28 cellular contexts compared by ENCODE assay signal in the genomic region with DNA sequence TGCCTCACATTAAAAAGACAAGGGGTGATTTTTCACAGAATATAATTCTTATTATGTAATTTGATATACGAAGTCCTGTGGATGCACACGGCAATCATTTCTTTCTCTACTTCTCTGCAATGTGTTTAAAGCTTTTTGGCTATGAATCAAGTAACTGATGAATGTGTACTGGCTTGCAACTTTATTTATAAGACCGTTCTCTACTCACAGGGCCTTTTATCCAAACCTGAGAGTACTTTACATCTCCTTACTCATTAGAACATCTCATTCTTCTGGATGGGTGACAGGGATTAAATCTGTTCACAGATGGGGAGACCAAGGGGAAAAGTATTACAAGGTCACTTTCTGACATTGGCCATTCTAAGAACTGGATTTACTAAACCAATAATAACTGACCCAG.
DNase-seq lines count a peak whose midpoint lies in the region; ATAC-seq, FAIRE-seq and TF ChIP-seq lines count a peak whose summit lies in the region.
"Had no signal": no experiment of that assay in that cellular context is flagged by ENCODE, and none has a peak within 500 bp of the region (broad histone marks: within the 10 kb centered on the region; RNA-seq: fewer than 3 reads in every experiment).

No MANE protein-coding gene starts in this region.

- H3K36me3 Mint-ChIP-seq in MCF 10A (ENCODE audit: insufficient read depth, unreplicated experiment): no peaks in the 10 kb centered on the region
- H3K36me3 Mint-ChIP-seq: activated naive CD4-positive, alpha-beta T cell treated with anti-CD3 and anti-CD28 coated beads, Interleukin-2, amount 10 ng/mL, durations not matched to agents 7 days and 5 days; stimulated activated effector memory CD8-positive, alpha-beta T cell treated with anti-CD3 and anti-CD28 coated beads, Interleukin-12 subunit alpha, Interleukin-12 subunit beta, amount 100 ng/mL, for 72 hours had no signal

- FAIRE-seq in keratinocyte (lab: Jason Lieb, UNC): no peak
- FAIRE-seq: H1 had no signal

- ATAC-seq in HG03097 (IDR thresholded peaks at IDR 0.05; ENCODE audit: low FRiP score, unreplicated experiment) (no peak), HG03571 (IDR thresholded peaks at IDR 0.05; ENCODE audit: unreplicated experiment) (no peak), GM18520 (IDR thresholded peaks at IDR 0.05; ENCODE audit: unreplicated experiment) (no peak)
- ATAC-seq: activated T-cell treated with anti-CD3 and anti-CD28 coated beads, Interleukin-2, amount 50 U/mL, for 72 hours; effector memory CD8-positive, alpha-beta T cell; lower lobe of right lung; stimulated activated effector memory CD8-positive, alpha-beta T cell treated with anti-CD3 and anti-CD28 coated beads, Interleukin-12 subunit alpha, Interleukin-12 subunit beta, amount 100 ng/mL, for 72 hours had no signal

- peak; percentile 4 for DNase-seq in MCF 10A (ENCODE audit: unreplicated experiment)
- no peak for DNase-seq in breast epithelium (ENCODE audit: low spot score in 2 of 2)
- no peak for DNase-seq in PC-9
- peak; percentile 72 for DNase-seq in choroid plexus epithelial cell (ENCODE audit: low read depth)
- DNase-seq in keratinocyte (ENCODE audit: low read depth, low spot score): no peak
- DNase-seq: activated CD4-positive, alpha-beta T cell treated with anti-CD3 and anti-CD28 coated beads for 48 hours; activated naive CD4-positive, alpha-beta T cell treated with anti-CD3 and anti-CD28 coated beads, Interleukin-2, amount 10 ng/mL, durations not matched to agents 7 days and 5 days; activated T-cell treated with anti-CD3 and anti-CD28 coated beads, Interleukin-2, amount 50 U/mL, for 72 hours; anterior cingulate cortex; Calu3; effector memory CD8-positive, alpha-beta T cell; hippocampal formation; lower lobe of right lung; MM.1S; NCI-H1436 treated with DMSO at 0.1 percent for 48 hours; NCI-H526 treated with DMSO at 0.1 percent for 48 hours; OCI-M1; SIG-M5; stimulated activated CD4-positive, alpha-beta T cell treated with anti-CD3 and anti-CD28 coated beads, Interleukin-1b, Interleukin-23, amount 100 ng/mL, for 48 hours had no signal

- POLR2A ChIA-PET in MCF 10A (lab: Yijun Ruan, JAX): interaction anchor here (1.1 kb wide), 1 partner anchor 45 kb away, joined by 4 read pairs; no protein-coding TSS in a partner anchor
- POLR2A ChIA-PET in PC-9 (lab: Charles Lee; ENCODE audit: unreplicated experiment): no interaction called here

- H3K27ac Mint-ChIP-seq in MCF 10A (ENCODE audit: low read depth, unreplicated experiment): no peak overlapping the region
- H3K27ac Mint-ChIP-seq: activated naive CD4-positive, alpha-beta T cell treated with anti-CD3 and anti-CD28 coated beads, Interleukin-2, amount 10 ng/mL, durations not matched to agents 7 days and 5 days; activated T-cell treated with anti-CD3 and anti-CD28 coated beads, Interleukin-2, amount 50 U/mL, for 72 hours; effector memory CD8-positive, alpha-beta T cell; stimulated activated effector memory CD8-positive, alpha-beta T cell treated with anti-CD3 and anti-CD28 coated beads, Interleukin-12 subunit alpha, Interleukin-12 subunit beta, amount 100 ng/mL, for 72 hours; T-helper 1 cell treated with Interleukin-12 subunit alpha and Interleukin-12 subunit beta and Interleukin-4 antibody, amounts not matched to agents 30 μg/mL and 1 μg/mL, for 36 hours had no signal

- TF ChIP-seq CTCF in MCF 10A (IDR thresholded peaks at IDR 0.05; ENCODE audit: unreplicated experiment) (no peak), breast epithelium (IDR thresholded peaks at IDR 0.05) (no peak), PC-9 (conservative IDR thresholded peaks at IDR 0.05) (no peak), choroid plexus epithelial cell (conservative IDR thresholded peaks at IDR 0.05; ENCODE audit: low read depth, low read length) (no peak), keratinocyte (optimal IDR thresholded peaks at IDR 0.05 in 1 of 3, IDR thresholded peaks at IDR 0.05 in 1 of 3, conservative IDR thresholded peaks at IDR 0.05 in 1 of 3; ENCODE audit: extremely low read depth in 1 of 3, insufficient read depth in 2 of 3, low read length in 3 of 3) (no peak)

- H3K27me3 ChIP-seq in breast epithelium (no peaks in the 10 kb centered on the region), PC-9 (ENCODE audit: insufficient read depth, low read depth) (no peaks in the 10 kb centered on the region), keratinocyte (ENCODE audit: control insufficient read depth, extremely low read depth, insufficient read depth, low read length) (no peaks in the 10 kb centered on the region)
- H3K27me3 ChIP-seq: BLaER1 treated with 17β-estradiol and CSF1 and Interleukin-3, amounts not matched to agents 10 nM and 100 nM had no signal

- H2AFZ ChIP-seq in PC-9: no peak overlapping the region
- no peak overlapping the region for H2AFZ ChIP-seq in keratinocyte (ENCODE audit: control insufficient read depth, low read length)

- H3K79me2 ChIP-seq in PC-9 (ENCODE audit: low read depth) (no peaks in the 10 kb centered on the region), keratinocyte (ENCODE audit: control insufficient read depth, insufficient read depth, low read length) (no peaks in the 10 kb centered on the region)

- H3K9me2 ChIP-seq in PC-9 (ENCODE audit: insufficient read depth): no peaks in the 10 kb centered on the region

- H3K4me3 ChIP-seq in breast epithelium: no peak overlapping the region
- H3K4me3 ChIP-seq in PC-9: no peak overlapping the region
- no peak overlapping the region for H3K4me3 ChIP-seq in choroid plexus epithelial cell (ENCODE audit: low read depth, low read length)
- H3K4me3 ChIP-seq in keratinocyte (ENCODE audit: control insufficient read depth in 2 of 3, extremely low read depth in 1 of 3, insufficient read depth in 2 of 3, low read depth in 1 of 3, low read length in 3 of 3): no peak overlapping the region
- H3K4me3 ChIP-seq: BLaER1 treated with 17β-estradiol and CSF1 and Interleukin-3, amounts not matched to agents 10 nM and 100 nM; lower lobe of right lung; skin epidermis had no signal

- H3K9me3 ChIP-seq in breast epithelium (no peaks in the 10 kb centered on the region), PC-9 (ENCODE audit: insufficient read depth, low read depth) (peaks cover 21% of the 10 kb centered on the region), keratinocyte (ENCODE audit: control insufficient read depth, low read depth, low read length) (no peaks in the 10 kb centered on the region)
- H3K9me3 ChIP-seq: BLaER1 treated with 17β-estradiol and CSF1 and Interleukin-3, amounts not matched to agents 10 nM and 100 nM; lower lobe of right lung had no signal

- intact Hi-C loops in MCF 10A (cut with micrococcal nuclease) (no loop called here), breast epithelium (cut with DNase I; ENCODE audit: low total_unique reads) (no loop called here), PC-9 (cut with micrococcal nuclease; ENCODE audit: unreplicated experiment) (loop anchor here (5.0 kb wide), 1 partner anchor 370 kb away; no protein-coding TSS in a partner anchor)

- dilution Hi-C loops in keratinocyte (cut with MboI; ENCODE audit: extremely low pct_ligation_motif_present, low sequenced_read_pairs): no loop called here

- no peak overlapping the region for H3K27ac ChIP-seq in breast epithelium
- H3K27ac ChIP-seq in PC-9: peak overlapping the region; percentile 92
- H3K27ac ChIP-seq in keratinocyte (ENCODE audit: control insufficient read depth, insufficient read depth, low read length): peak overlapping the region; percentile 38
- H3K27ac ChIP-seq: BLaER1 treated with 17β-estradiol and CSF1 and Interleukin-3, amounts not matched to agents 10 nM and 100 nM; lower lobe of right lung; skin epidermis had no signal

- H3K4me1 ChIP-seq in breast epithelium (no peaks in the 10 kb centered on the region), PC-9 (replicated peaks; ENCODE audit: insufficient read depth) (peaks cover 31% of the 10 kb centered on the region), keratinocyte (ENCODE audit: control insufficient read depth, extremely low read depth, insufficient read depth, low read length) (peaks cover 21% of the 10 kb centered on the region)
- H3K4me1 ChIP-seq: BLaER1 treated with 17β-estradiol and CSF1 and Interleukin-3, amounts not matched to agents 10 nM and 100 nM; lower lobe of right lung had no signal

- no peaks in the 10 kb centered on the region for H3K36me3 ChIP-seq in breast epithelium
- H3K36me3 ChIP-seq in PC-9 (ENCODE audit: low read depth): peaks cover 9% of the 10 kb centered on the region; the same call in 1 of the 2 replicates
- no peaks in the 10 kb centered on the region for H3K36me3 ChIP-seq in keratinocyte (ENCODE audit: control insufficient read depth in 2 of 2, extremely low read depth in 1 of 2, insufficient read depth in 2 of 2, low read length in 2 of 2)
- H3K36me3 ChIP-seq: BLaER1 treated with 17β-estradiol and CSF1 and Interleukin-3, amounts not matched to agents 10 nM and 100 nM; lower lobe of right lung had no signal

- CTCF ChIA-PET in MCF 10A (lab: Yijun Ruan, JAX): no interaction called here
- CTCF ChIA-PET in PC-9 (lab: Charles Lee): no interaction called here

- H3K9ac ChIP-seq in keratinocyte (ENCODE audit: control insufficient read depth, extremely low read depth, insufficient read depth, low read length): no peak overlapping the region
- H3K9ac ChIP-seq: BLaER1 treated with 17β-estradiol and CSF1 and Interleukin-3, amounts not matched to agents 10 nM and 100 nM had no signal

- H3K9me1 ChIP-seq in keratinocyte (ENCODE audit: control insufficient read depth, extremely low read depth, insufficient read depth, low read length): no peaks in the 10 kb centered on the region

- BruUV-seq in MCF 10A (replicated peaks; lab: Mats Ljungman, UMichigan) (no TSS peak), PC-9 (replicated peaks; lab: Mats Ljungman, UMichigan) (no TSS peak)

- peaks cover 23% of the 10 kb centered on the region for H3F3A ChIP-seq in PC-9 (ENCODE audit: insufficient read depth, low read depth)

- H3K27me3 Mint-ChIP-seq in MCF 10A (ENCODE audit: insufficient read depth, unreplicated experiment): no peaks in the 10 kb centered on the region
- H3K27me3 Mint-ChIP-seq: activated naive CD4-positive, alpha-beta T cell treated with anti-CD3 and anti-CD28 coated beads, Interleukin-2, amount 10 ng/mL, durations not matched to agents 7 days and 5 days; effector memory CD8-positive, alpha-beta T cell had no signal

- H3K4me1 Mint-ChIP-seq in MCF 10A (ENCODE audit: insufficient read depth, unreplicated experiment): peaks cover 5% of the 10 kb centered on the region
- H3K4me1 Mint-ChIP-seq: activated naive CD4-positive, alpha-beta T cell treated with anti-CD3 and anti-CD28 coated beads, Interleukin-2, amount 10 ng/mL, durations not matched to agents 7 days and 5 days; neural crest cell; stimulated activated effector memory CD8-positive, alpha-beta T cell treated with anti-CD3 and anti-CD28 coated beads, Interleukin-12 subunit alpha, Interleukin-12 subunit beta, amount 100 ng/mL, for 72 hours had no signal

- no peak for TF ChIP-seq POLR2A in breast epithelium (IDR thresholded peaks at IDR 0.05)

- H3K4me2 ChIP-seq in PC-9: no peak overlapping the region
- no peak overlapping the region for H3K4me2 ChIP-seq in keratinocyte (ENCODE audit: control insufficient read depth, extremely low read depth, insufficient read depth, low read depth, low read length)
- H3K4me2 ChIP-seq: BLaER1 treated with 17β-estradiol and CSF1 and Interleukin-3, amounts not matched to agents 10 nM and 100 nM had no signal

- H3K9me3 Mint-ChIP-seq in MCF 10A (ENCODE audit: unreplicated experiment): no peaks in the 10 kb centered on the region
- H3K9me3 Mint-ChIP-seq: activated naive CD4-positive, alpha-beta T cell treated with anti-CD3 and anti-CD28 coated beads, Interleukin-2, amount 10 ng/mL, durations not matched to agents 7 days and 5 days; activated T-cell treated with anti-CD3 and anti-CD28 coated beads, Interleukin-2, amount 50 U/mL, for 72 hours; neural crest cell; T-helper 1 cell treated with Interleukin-12 subunit alpha and Interleukin-12 subunit beta and Interleukin-4 antibody, amounts not matched to agents 30 μg/mL and 1 μg/mL, for 36 hours had no signal

- no peak overlapping the region for H3K4me3 Mint-ChIP-seq in MCF 10A (ENCODE audit: unreplicated experiment)
- H3K4me3 Mint-ChIP-seq: activated naive CD4-positive, alpha-beta T cell treated with anti-CD3 and anti-CD28 coated beads, Interleukin-2, amount 10 ng/mL, durations not matched to agents 7 days and 5 days; activated T-cell treated with anti-CD3 and anti-CD28 coated beads, Interleukin-2, amount 50 U/mL, for 72 hours; effector memory CD8-positive, alpha-beta T cell; neural crest cell; stimulated activated effector memory CD8-positive, alpha-beta T cell treated with anti-CD3 and anti-CD28 coated beads, Interleukin-12 subunit alpha, Interleukin-12 subunit beta, amount 100 ng/mL, for 72 hours; T-helper 1 cell treated with Interleukin-12 subunit alpha and Interleukin-12 subunit beta and Interleukin-4 antibody, amounts not matched to agents 30 μg/mL and 1 μg/mL, for 36 hours had no signal

- no peaks in the 10 kb centered on the region for H4K20me1 ChIP-seq in PC-9 (ENCODE audit: insufficient read depth)
- H4K20me1 ChIP-seq in keratinocyte (ENCODE audit: control insufficient read depth, extremely low read depth, insufficient read depth, low read length): no peaks in the 10 kb centered on the region
- H4K20me1 ChIP-seq: BLaER1 treated with 17β-estradiol and CSF1 and Interleukin-3, amounts not matched to agents 10 nM and 100 nM had no signal

Comparison
In these comparisons a context has a peak if more than half of its experiments do, and no peak if none do; other contexts are left out.
1. DNase-seq: peak in MCF 10A (single experiment) and choroid plexus epithelial cell (single experiment); none in breast epithelium (0 of 2), PC-9 (0 of 2) and keratinocyte (single experiment).
2. H3K27ac ChIP-seq: peak in PC-9 (single experiment) and keratinocyte (single experiment); none in breast epithelium (0 of 2).